21 cellular contexts compared by ENCODE assay signal in the genomic region with DNA sequence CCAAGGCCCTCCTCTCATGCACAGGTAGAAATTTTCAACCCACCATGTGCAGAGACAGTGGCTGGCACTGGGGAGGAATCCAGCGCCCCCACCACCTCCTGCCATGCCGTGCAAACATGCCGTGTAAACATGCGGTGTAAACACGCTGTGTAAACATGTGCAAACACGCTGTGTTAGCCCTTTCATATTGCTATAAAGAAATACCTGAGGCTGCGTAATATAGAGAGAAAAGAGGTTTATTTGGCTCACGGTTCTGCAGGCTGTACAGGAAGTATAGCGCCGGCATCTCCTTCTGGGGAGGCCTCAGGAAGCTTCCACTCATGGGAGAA.
DNase-seq lines count a peak whose midpoint lies in the region; ATAC-seq, FAIRE-seq and TF ChIP-seq lines count a peak whose summit lies in the region.
"Had no signal": no experiment of that assay in that cellular context is flagged by ENCODE, and none has a peak within 500 bp of the region (broad histone marks: within the 10 kb centered on the region; RNA-seq: fewer than 3 reads in every experiment).

No MANE protein-coding gene starts in this region.

- H3K36me3 ChIP-seq in HepG2 (replicated peaks in 1 of 2; ENCODE audit: control insufficient read depth in 1 of 2, insufficient read depth in 2 of 2, low read length in 2 of 2) (no peaks in the 10 kb centered on the region), right lobe of liver (no peaks in the 10 kb centered on the region), kidney (ENCODE audit: control insufficient read depth in 1 of 2, insufficient read depth in 2 of 2, low read length in 2 of 2) (no peaks in the 10 kb centered on the region), neuronal stem cell (replicated peaks in 1 of 2; ENCODE audit: control insufficient read depth in 2 of 2, insufficient read depth in 2 of 2, low read length in 2 of 2) (no peaks in the 10 kb centered on the region), spleen (no peaks in the 10 kb centered on the region)

- H3K79me1 ChIP-seq in neuronal stem cell (ENCODE audit: low read depth, low read length): no peaks in the 10 kb centered on the region

- FAIRE-seq in HepG2 (lab: Jason Lieb, UNC) (no peak), kidney (lab: Jason Lieb, UNC) (no peak)
- FAIRE-seq: GM12891, GM18507, H1 had no signal

- WGBS in HepG2 (ENCODE audit: low lambda C conversion rate): 5% methylated on average over 10 of the region's 10 CpGs
- 62% methylated on average over 10 of the region's 10 CpGs for WGBS in right lobe of liver (ENCODE audit: insufficient coverage, low coverage, low lambda C conversion rate, missing lambda C conversion rate)
- no CpG with 5 or more reads among the region's 10 CpGs for WGBS in neuronal stem cell (ENCODE audit: extremely low coverage in 2 of 2, insufficient read length in 2 of 2, insufficient replicate concordance in 1 of 2), 2 donors
- WGBS in spleen, 5 donors: 88 to 95% (median 93%) methylated on average over 10 of the region's 10 CpGs

- TF ChIP-seq EP300 in HepG2 (IDR thresholded peaks at IDR 0.05; ENCODE audit: low read depth in 2 of 2, low read length in 2 of 2) (no peak), HepG2 (CRISPR knock-in tag; IDR thresholded peaks at IDR 0.05; ENCODE audit: borderline replicate concordance) (no peak)

- H4K20me1 ChIP-seq in HepG2 (ENCODE audit: insufficient read depth, low read length): no peaks in the 10 kb centered on the region

- no peak overlapping the region for H2BK12ac ChIP-seq in neuronal stem cell (ENCODE audit: low read length)

- CTCF ChIA-PET in HepG2 (lab: Yijun Ruan, JAX; ENCODE audit: low intra/inter-chr PET ratio, low total read pairs): no interaction called here

- no peak for DNase-seq in HepG2 (ENCODE audit: low spot score)
- DNase-seq in right lobe of liver: no peak
- DNase-seq in kidney: peak; percentile 18
- DNase-seq in neuronal stem cell (ENCODE audit: low spot score): no peak
- peak; percentile 28 for DNase-seq in spleen
- no peak for DNase-seq in left colon
- no peak for DNase-seq in activated CD4-positive, alpha-beta T cell treated with anti-CD3 and anti-CD28 coated beads, Interleukin-2, amount 50 U/mL, for 1 hour
- DNase-seq: C1 segment of cervical spinal cord; Calu3; CD4-positive, alpha-beta memory T cell; COR-L47; DMS53; DMS79 treated with DMSO at 0.1 percent for 48 hours; GF-D8; GM23248; H7; HCEC 1CT had no signal

- no peak overlapping the region for H3K4ac ChIP-seq in neuronal stem cell (ENCODE audit: low read length)

- no peak for TF ChIP-seq RAD21 in HepG2 (CRISPR knock-in tag; IDR thresholded peaks at IDR 0.05)

- H2BK15ac ChIP-seq in neuronal stem cell (ENCODE audit: low read length): no peak overlapping the region

- H2AFZ ChIP-seq in HepG2 (ENCODE audit: low read length): no peak overlapping the region
- H2AFZ ChIP-seq in neuronal stem cell (ENCODE audit: low read length): no peak overlapping the region
- H2AFZ ChIP-seq: GM23248 had no signal

- in situ Hi-C loops in HepG2 (cut with HindIII; ENCODE audit: extremely low pct_ligation_motif_present, low pct_unique_long_range_greater_than_20kb): no loop called here

- TF ChIP-seq CTCF in HepG2 (CRISPR knock-in tag; IDR thresholded peaks at IDR 0.05) (no peak), right lobe of liver (IDR thresholded peaks at IDR 0.05) (no peak), kidney (IDR thresholded peaks at IDR 0.05; ENCODE audit: borderline replicate concordance, extremely low read depth, insufficient read depth) (no peak), spleen (IDR thresholded peaks at IDR 0.05 in 8 of 11, conservative IDR thresholded peaks at IDR 0.05 in 3 of 11) (no peak)

- TF ChIP-seq POLR2A in HepG2 (IDR thresholded peaks at IDR 0.05; ENCODE audit: insufficient read depth in 1 of 2, low read depth in 2 of 2, low read length in 2 of 2) (no peak), right lobe of liver (IDR thresholded peaks at IDR 0.05) (no peak), spleen (IDR thresholded peaks at IDR 0.05) (no peak)

- POLR2A ChIA-PET in HepG2 (lab: Yijun Ruan, JAX): no interaction called here

- H3K27me3 ChIP-seq in HepG2 (ENCODE audit: control insufficient read depth in 1 of 2, insufficient read depth in 2 of 2, low read length in 2 of 2): peaks cover 25 to 79% of the 10 kb centered on the region in 2 experiments; a peak in 4 of 5 replicates
- H3K27me3 ChIP-seq in right lobe of liver: no peaks in the 10 kb centered on the region
- peaks cover 0 to 2% (median 0%) of the 10 kb centered on the region in 3 experiments for H3K27me3 ChIP-seq in neuronal stem cell (ENCODE audit: control insufficient read depth in 3 of 3, insufficient read depth in 3 of 3, low read depth in 1 of 3, low read length in 3 of 3)
- peaks cover 0 to 24% (median 0%) of the 10 kb centered on the region in 7 donors for H3K27me3 ChIP-seq in spleen (replicated peaks in 1 of 7)

- peak overlapping the region; percentile 20 for H2BK5ac ChIP-seq in neuronal stem cell (ENCODE audit: low read length)

- H2AK5ac ChIP-seq in neuronal stem cell (ENCODE audit: low read depth, low read length): no peak overlapping the region

- no TSS peak for BruUV-seq in HepG2 (replicated peaks; lab: Mats Ljungman, UMichigan)

- H3K27ac ChIP-seq in HepG2 (ENCODE audit: extremely low read length, insufficient read depth, low read length) (no peak overlapping the region), right lobe of liver (no peak overlapping the region), kidney (ENCODE audit: low read depth in 2 of 2, low read length in 2 of 2) (no peak overlapping the region), neuronal stem cell (replicated peaks; ENCODE audit: low read length) (no peak overlapping the region), spleen (no peak overlapping the region)
- H3K27ac ChIP-seq: GM23248 had no signal

- no peak overlapping the region for H3K4me2 ChIP-seq in HepG2 (ENCODE audit: low read depth, low read length)
- no peak overlapping the region for H3K4me2 ChIP-seq in neuronal stem cell (ENCODE audit: insufficient read depth, low read length, poor library complexity, severe bottlenecking)

- ATAC-seq in HepG2 (no peak), right lobe of liver (no peak), left colon (no peak), HG03378 (IDR thresholded peaks at IDR 0.05; ENCODE audit: unreplicated experiment) (no peak)

- H3K4me3 ChIP-seq in HepG2 (replicated peaks in 1 of 3; ENCODE audit: insufficient read depth in 1 of 3, low read depth in 2 of 3, low read length in 3 of 3) (no peak overlapping the region), right lobe of liver (no peak overlapping the region), kidney (ENCODE audit: low read length in 2 of 2) (no peak overlapping the region), neuronal stem cell (ENCODE audit: low read length in 2 of 2) (no peak overlapping the region), spleen (no peak overlapping the region)
- H3K4me3 ChIP-seq: GM23248 had no signal

- H3K79me2 ChIP-seq in HepG2 (ENCODE audit: insufficient read depth, low read length): no peaks in the 10 kb centered on the region

- H3K9ac ChIP-seq in HepG2 (ENCODE audit: insufficient read depth, low read depth, low read length): no peak overlapping the region
- no peak overlapping the region for H3K9ac ChIP-seq in kidney (ENCODE audit: low read length in 2 of 2)
- no peak overlapping the region for H3K9ac ChIP-seq in neuronal stem cell (ENCODE audit: low read depth, low read length, poor library complexity)
- H3K9ac ChIP-seq: GM23248 had no signal

- no peak overlapping the region for H3K18ac ChIP-seq in neuronal stem cell (ENCODE audit: low read length)

- H4K8ac ChIP-seq in neuronal stem cell (ENCODE audit: low read depth, low read length): no peak overlapping the region

- no peaks in the 10 kb centered on the region for H3K4me1 ChIP-seq in HepG2 (ENCODE audit: insufficient read depth, low read length)
- no peaks in the 10 kb centered on the region for H3K4me1 ChIP-seq in right lobe of liver
- H3K4me1 ChIP-seq in kidney (ENCODE audit: control insufficient read depth in 1 of 2, insufficient read depth in 1 of 2, low read depth in 1 of 2, low read length in 2 of 2): no peaks in the 10 kb centered on the region
- H3K4me1 ChIP-seq in neuronal stem cell (ENCODE audit: control insufficient read depth in 2 of 2, insufficient read depth in 1 of 2, low read depth in 1 of 2, low read length in 2 of 2): peaks cover 17 to 21% of the 10 kb centered on the region in 2 donors
- H3K4me1 ChIP-seq in spleen: no peaks in the 10 kb centered on the region

- 0 out of 2 replicates have a peak, but pooled peaks cover 6% of the 10 kb centered on the region for H3K9me3 ChIP-seq in HepG2 (ENCODE audit: low read length)
- H3K9me3 ChIP-seq in right lobe of liver: no peaks in the 10 kb centered on the region
- no peaks in the 10 kb centered on the region for H3K9me3 ChIP-seq in kidney (ENCODE audit: control insufficient read depth in 1 of 2, low read length in 2 of 2)
- H3K9me3 ChIP-seq in neuronal stem cell (replicated peaks in 1 of 2; ENCODE audit: control insufficient read depth in 2 of 2, insufficient read depth in 1 of 2, low read depth in 1 of 2, low read length in 2 of 2): peaks cover 4 to 16% of the 10 kb centered on the region in 2 donors
- H3K9me3 ChIP-seq in spleen: peaks cover 0 to 24% (median 0%) of the 10 kb centered on the region in 8 donors

- H3K23ac ChIP-seq in neuronal stem cell (ENCODE audit: low read depth, low read length, poor library complexity): no peak overlapping the region

- H2BK120ac ChIP-seq in neuronal stem cell (ENCODE audit: low read depth, low read length): no peak overlapping the region

- intact Hi-C loops in HepG2 (cut with micrococcal nuclease; ENCODE audit: unreplicated experiment) (no loop called here), right lobe of liver (cut with DNase I) (no loop called here), kidney (cut with DNase I) (no loop called here), spleen (cut with DNase I; ENCODE audit: low total_unique reads) (no loop called here), left colon (cut with DNase I, micrococcal nuclease) (no loop called here)

- no peak overlapping the region for H3K14ac ChIP-seq in neuronal stem cell (ENCODE audit: low read length)

- no peak overlapping the region for H4K91ac ChIP-seq in neuronal stem cell (ENCODE audit: low read depth, low read length, poor library complexity)

TF ChIP-seq in HepG2, 621 proteins besides CTCF, POLR2A, EP300 and RAD21 (continues in another document):
- TF ChIP-seq TSC22D2 (CRISPR knock-in tag; IDR thresholded peaks at IDR 0.05; ENCODE audit: borderline replicate concordance): no peak

Comparison
In these comparisons a context has a peak if more than half of its experiments do, and no peak if none do; other contexts are left out.
1. DNase-seq: peak in kidney (single experiment) and spleen (single experiment); none in HepG2 (single experiment), right lobe of liver (0 of 3), neuronal stem cell (single experiment), left colon (0 of 2) and activated CD4-positive, alpha-beta T cell treated with anti-CD3 and anti-CD28 coated beads, Interleukin-2, amount 50 U/mL, for 1 hour (single experiment).